26 cellular contexts compared by ENCODE assay signal in genomic region chr22:39832627-39833074, GRCh38.
DNase-seq lines count a peak whose midpoint lies in the region; ATAC-seq lines count a peak whose summit lies in the region.
"Had no signal": no experiment of that assay in that cellular context is flagged by ENCODE, and none has a peak within 500 bp of the region (broad histone marks: within the 10 kb centered on the region; RNA-seq: fewer than 3 reads in every experiment).

No MANE protein-coding gene starts in this region.

- no peak for DNase-seq in activated T-cell treated with anti-CD3 and anti-CD28 coated beads, Interleukin-2, amount 50 U/mL, for 4 hours
- DNase-seq in activated T-cell treated with anti-CD3 and anti-CD28 coated beads, Interleukin-2, amount 50 U/mL, for 48 hours = no peak
- DNase-seq in HUDEP-2 (lab: John Stamatoyannopoulos, UW; ENCODE audit: unreplicated experiment in 76 of 76) = peak in 68 of 76 experiments; percentile 24 to 76 (median 52)
- no peak for DNase-seq in activated naive CD8-positive, alpha-beta T cell treated with anti-CD3 and anti-CD28 coated beads, Interleukin-2, amount 10 ng/mL, durations not matched to agents 7 days and 5 days
- DNase-seq in NCI-H446 treated with DMSO at 0.1 percent for 48 hours (lab: John Stamatoyannopoulos, UW) = no peak
- DNase-seq in mesenchymal stem cell = no peak
- DNase-seq in stimulated activated CD4-positive, alpha-beta T cell treated with anti-CD3 and anti-CD28 coated beads, Interleukin-15, amount 100 ng/mL, for 24 hours = no peak
- DNase-seq: activated CD4-positive, alpha-beta memory T cell treated with anti-CD3 and anti-CD28 coated beads for 36 hours; BE2C; cerebellar nuclear complex; glutamatergic neuron; kidney glomerular epithelial cell; NCI-H1105 treated with DMSO at 0.1 percent for 48 hours; NCI-H2029; NCI-H226; NCI-H774; sigmoid colon; SK-N-SH; upper lobe of right lung had no signal

- H3K9me3 ChIP-seq in mesenchymal stem cell (ENCODE audit: control insufficient read depth, low read length) = no peaks in the 10 kb centered on the region
- H3K9me3 ChIP-seq: A549, BE2C, prostate gland, sigmoid colon, SK-N-SH, upper lobe of right lung had no signal

- H3K4me2 ChIP-seq in mesenchymal stem cell (ENCODE audit: low read length, poor library complexity, severe bottlenecking) = no peak overlapping the region
- H3K4me2 ChIP-seq: A549, SK-N-SH had no signal

- peaks cover 11% of the 10 kb centered on the region for H3K27me3 Mint-ChIP-seq in activated T-cell treated with anti-CD3 and anti-CD28 coated beads, Interleukin-2, amount 50 U/mL, for 4 hours (ENCODE audit: low read depth)
- H3K27me3 Mint-ChIP-seq in activated naive CD8-positive, alpha-beta T cell treated with anti-CD3 and anti-CD28 coated beads, Interleukin-2, amount 10 ng/mL, durations not matched to agents 7 days and 5 days = peaks cover 25% of the 10 kb centered on the region
- no peaks in the 10 kb centered on the region for H3K27me3 Mint-ChIP-seq in stimulated activated memory B cell treated with anti-CD40 and anti-IgM and Interleukin-4, amounts not matched to agents 10 μg/mL and 1 μg/mL and 100 μg/mL, for 72 hours
- H3K27me3 Mint-ChIP-seq: activated CD4-positive, alpha-beta memory T cell treated with anti-CD3 and anti-CD28 coated beads for 36 hours had no signal

- no peak overlapping the region for H2AFZ ChIP-seq in mesenchymal stem cell (ENCODE audit: low read depth, low read length)

- H4K91ac ChIP-seq in mesenchymal stem cell (ENCODE audit: low read length) = no peak overlapping the region

- 74% methylated on average over 5 of the region's 7 CpGs for WGBS in mesenchymal stem cell

- no peak overlapping the region for H3K18ac ChIP-seq in mesenchymal stem cell (ENCODE audit: low read depth in 1 of 2, low read length in 2 of 2)

- no peak for ATAC-seq in activated T-cell treated with anti-CD3 and anti-CD28 coated beads, Interleukin-2, amount 50 U/mL, for 4 hours
- no peak for ATAC-seq in activated naive CD8-positive, alpha-beta T cell treated with anti-CD3 and anti-CD28 coated beads, Interleukin-2, amount 10 ng/mL, durations not matched to agents 7 days and 5 days (ENCODE audit: low read depth)
- ATAC-seq in stimulated activated memory B cell treated with anti-CD40 and anti-IgM and Interleukin-4, amounts not matched to agents 10 μg/mL and 1 μg/mL and 100 μg/mL, for 72 hours = no peak
- ATAC-seq: A549, HCT116, upper lobe of right lung, WTC11 had no signal

- H3K9ac ChIP-seq in mesenchymal stem cell (ENCODE audit: low read length) = no peak overlapping the region
- H3K9ac ChIP-seq: SK-N-SH had no signal

- H2BK12ac ChIP-seq in mesenchymal stem cell (ENCODE audit: low read length in 2 of 2) = no peak overlapping the region

- no peak overlapping the region for H3K23ac ChIP-seq in mesenchymal stem cell (ENCODE audit: low read length in 2 of 2)

- H3K4me1 Mint-ChIP-seq in activated T-cell treated with anti-CD3 and anti-CD28 coated beads, Interleukin-2, amount 50 U/mL, for 4 hours (ENCODE audit: low read depth) = peaks cover 14% of the 10 kb centered on the region
- H3K4me1 Mint-ChIP-seq in activated naive CD8-positive, alpha-beta T cell treated with anti-CD3 and anti-CD28 coated beads, Interleukin-2, amount 10 ng/mL, durations not matched to agents 7 days and 5 days = peaks cover 10% of the 10 kb centered on the region
- peaks cover 40% of the 10 kb centered on the region for H3K4me1 Mint-ChIP-seq in stimulated activated memory B cell treated with anti-CD40 and anti-IgM and Interleukin-4, amounts not matched to agents 10 μg/mL and 1 μg/mL and 100 μg/mL, for 72 hours

- H2BK15ac ChIP-seq in mesenchymal stem cell (ENCODE audit: low read depth, poor library complexity, severe bottlenecking) = no peak overlapping the region

- H3K4me1 ChIP-seq in mesenchymal stem cell (ENCODE audit: control insufficient read depth, insufficient read depth, low read depth, low read length) = no peaks in the 10 kb centered on the region
- H3K4me1 ChIP-seq: A549, BE2C, prostate gland, sigmoid colon, upper lobe of right lung had no signal

- no peak overlapping the region for H3K27ac ChIP-seq in mesenchymal stem cell (ENCODE audit: low read length, poor library complexity, severe bottlenecking)
- H3K27ac ChIP-seq: A549, prostate gland, RWPE1, sigmoid colon, upper lobe of right lung had no signal

- H2BK120ac ChIP-seq in mesenchymal stem cell (ENCODE audit: low read depth, low read length) = no peak overlapping the region

- no peak overlapping the region for H4K8ac ChIP-seq in mesenchymal stem cell (ENCODE audit: low read length)

- H3K4ac ChIP-seq in mesenchymal stem cell (ENCODE audit: low read depth in 1 of 2, low read length in 2 of 2) = no peak overlapping the region

- peaks cover 9 to 48% of the 10 kb centered on the region in 2 experiments for H3K27me3 ChIP-seq in mesenchymal stem cell (ENCODE audit: control insufficient read depth in 1 of 2, insufficient read depth in 1 of 2, low read length in 2 of 2)

- no peaks in the 10 kb centered on the region for H3K36me3 Mint-ChIP-seq in activated T-cell treated with anti-CD3 and anti-CD28 coated beads, Interleukin-2, amount 50 U/mL, for 4 hours (ENCODE audit: insufficient read depth)
- H3K36me3 Mint-ChIP-seq in activated naive CD8-positive, alpha-beta T cell treated with anti-CD3 and anti-CD28 coated beads, Interleukin-2, amount 10 ng/mL, durations not matched to agents 7 days and 5 days = peaks cover 3% of the 10 kb centered on the region
- peaks cover 8% of the 10 kb centered on the region for H3K36me3 Mint-ChIP-seq in stimulated activated memory B cell treated with anti-CD40 and anti-IgM and Interleukin-4, amounts not matched to agents 10 μg/mL and 1 μg/mL and 100 μg/mL, for 72 hours
- H3K36me3 Mint-ChIP-seq: activated CD4-positive, alpha-beta memory T cell treated with anti-CD3 and anti-CD28 coated beads for 36 hours; WTC11 had no signal

- POLR2A ChIA-PET in activated naive CD8-positive, alpha-beta T cell treated with anti-CD3 and anti-CD28 coated beads, Interleukin-2, amount 10 ng/mL, durations not matched to agents 7 days and 5 days (lab: Charles Lee) = interaction anchor here (1.1 kb wide), 1 partner anchor 59 kb away, joined by 4 read pairs; no protein-coding TSS in a partner anchor

- H3K27ac Mint-ChIP-seq in activated naive CD8-positive, alpha-beta T cell treated with anti-CD3 and anti-CD28 coated beads, Interleukin-2, amount 10 ng/mL, durations not matched to agents 7 days and 5 days = peak overlapping the region; percentile 0
- H3K27ac Mint-ChIP-seq in stimulated activated memory B cell treated with anti-CD40 and anti-IgM and Interleukin-4, amounts not matched to agents 10 μg/mL and 1 μg/mL and 100 μg/mL, for 72 hours = peak overlapping the region; percentile 66
- H3K27ac Mint-ChIP-seq: activated CD4-positive, alpha-beta memory T cell treated with anti-CD3 and anti-CD28 coated beads for 36 hours; WTC11 had no signal

- H2AK5ac ChIP-seq in mesenchymal stem cell (ENCODE audit: low read length, severe bottlenecking) = no peak overlapping the region

- no peaks in the 10 kb centered on the region for H3K36me3 ChIP-seq in mesenchymal stem cell (ENCODE audit: control insufficient read depth in 1 of 2, insufficient read depth in 2 of 2, low read depth in 1 of 2, low read length in 2 of 2)
- H3K36me3 ChIP-seq: BE2C, prostate gland, sigmoid colon, upper lobe of right lung had no signal

- no peak overlapping the region for H3K14ac ChIP-seq in mesenchymal stem cell (ENCODE audit: low read length in 2 of 2)

- H3K4me3 Mint-ChIP-seq in activated T-cell treated with anti-CD3 and anti-CD28 coated beads, Interleukin-2, amount 50 U/mL, for 4 hours = peak overlapping the region; percentile 37
- H3K4me3 Mint-ChIP-seq in activated naive CD8-positive, alpha-beta T cell treated with anti-CD3 and anti-CD28 coated beads, Interleukin-2, amount 10 ng/mL, durations not matched to agents 7 days and 5 days = peak overlapping the region; percentile 20
- peak overlapping the region; percentile 51 for H3K4me3 Mint-ChIP-seq in stimulated activated memory B cell treated with anti-CD40 and anti-IgM and Interleukin-4, amounts not matched to agents 10 μg/mL and 1 μg/mL and 100 μg/mL, for 72 hours
- H3K4me3 Mint-ChIP-seq: activated CD4-positive, alpha-beta memory T cell treated with anti-CD3 and anti-CD28 coated beads for 36 hours; WTC11 had no signal

- H2BK5ac ChIP-seq in mesenchymal stem cell (ENCODE audit: low read depth, low read length, poor library complexity, severe bottlenecking) = no peak overlapping the region

- H3K4me3 ChIP-seq in mesenchymal stem cell (ENCODE audit: insufficient read depth in 1 of 2, low read depth in 1 of 2, low read length in 2 of 2) = no peak overlapping the region
- H3K4me3 ChIP-seq: A549, lung, prostate gland, sigmoid colon, upper lobe of right lung had no signal

- H3K79me1 ChIP-seq in mesenchymal stem cell (replicated peaks; ENCODE audit: low read length, poor library complexity, severe bottlenecking) = no peaks in the 10 kb centered on the region

- H3K9me3 Mint-ChIP-seq in activated T-cell treated with anti-CD3 and anti-CD28 coated beads, Interleukin-2, amount 50 U/mL, for 4 hours = no peaks in the 10 kb centered on the region
- H3K9me3 Mint-ChIP-seq in activated naive CD8-positive, alpha-beta T cell treated with anti-CD3 and anti-CD28 coated beads, Interleukin-2, amount 10 ng/mL, durations not matched to agents 7 days and 5 days = no peaks in the 10 kb centered on the region
- H3K9me3 Mint-ChIP-seq in stimulated activated memory B cell treated with anti-CD40 and anti-IgM and Interleukin-4, amounts not matched to agents 10 μg/mL and 1 μg/mL and 100 μg/mL, for 72 hours = peaks cover 6% of the 10 kb centered on the region
- H3K9me3 Mint-ChIP-seq: activated CD4-positive, alpha-beta memory T cell treated with anti-CD3 and anti-CD28 coated beads for 36 hours; WTC11 had no signal

Comparison
In these comparisons a context has a peak if more than half of its experiments do, and no peak if none do; other contexts are left out.
1. DNase-seq: peak in HUDEP-2 (68 of 76); none in activated T-cell treated with anti-CD3 and anti-CD28 coated beads, Interleukin-2, amount 50 U/mL, for 4 hours (single experiment), activated T-cell treated with anti-CD3 and anti-CD28 coated beads, Interleukin-2, amount 50 U/mL, for 48 hours (0 of 2), activated naive CD8-positive, alpha-beta T cell treated with anti-CD3 and anti-CD28 coated beads, Interleukin-2, amount 10 ng/mL, durations not matched to agents 7 days and 5 days (single experiment), NCI-H446 treated with DMSO at 0.1 percent for 48 hours (single experiment), mesenchymal stem cell (single experiment) and stimulated activated CD4-positive, alpha-beta T cell treated with anti-CD3 and anti-CD28 coated beads, Interleukin-15, amount 100 ng/mL, for 24 hours (single experiment).
2. Peak in every context shown above with its lines, with median percentiles within 50 percentile points of each other: H3K4me3 Mint-ChIP-seq.